Comparison of ENCODE assay signal across 9 cellular contexts in the genomic region with DNA sequence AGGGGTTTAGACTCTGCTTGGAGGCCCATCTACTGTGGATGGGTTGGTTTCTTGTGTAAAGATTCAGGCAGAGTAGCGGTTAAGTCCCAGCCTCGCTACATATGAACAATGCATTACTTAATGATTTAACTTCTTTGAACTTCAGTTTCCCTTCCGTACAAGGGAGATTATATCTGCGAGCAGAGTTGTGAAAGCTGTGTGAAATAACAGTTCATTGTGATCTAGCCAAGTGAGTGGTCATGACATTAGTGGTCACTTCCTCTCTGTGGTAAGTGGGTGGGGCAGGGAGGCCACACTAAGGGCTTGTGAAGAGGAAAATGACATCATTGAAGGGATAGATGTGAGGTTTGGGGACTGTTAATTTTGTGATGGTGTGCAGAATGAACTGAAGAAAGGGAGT. TPM values are rescaled to one million over a fixed set of nuclear protein-coding genes. Genes with fewer than 3 reads are reported as not detected.
DNase-seq lines count a peak whose midpoint lies in the region; ATAC-seq and TF ChIP-seq lines count a peak whose summit lies in the region.
"Had no signal": no experiment of that assay in that cellular context is flagged by ENCODE, and none has a peak within 500 bp of the region (broad histone marks: within the 10 kb centered on the region; RNA-seq: fewer than 3 reads in every experiment).

No MANE protein-coding gene starts in this region.

- H3K4me1 ChIP-seq in DND-41 (ENCODE audit: insufficient read depth, low read length) (no peaks in the 10 kb centered on the region), neural progenitor cell (peaks cover 10% of the 10 kb centered on the region)
- H3K4me1 ChIP-seq: foreskin keratinocyte had no signal

- no peak overlapping the region for H3K9ac ChIP-seq in DND-41 (ENCODE audit: low read depth, low read length)
- no peak overlapping the region for H3K9ac ChIP-seq in neural progenitor cell

- no peaks in the 10 kb centered on the region for H3K9me3 Mint-ChIP-seq in neural progenitor cell
- H3K9me3 Mint-ChIP-seq in nephron progenitor cell, result no peaks in the 10 kb centered on the region

- no peak overlapping the region for H2AFZ ChIP-seq in DND-41 (ENCODE audit: low read depth, low read length)
- H2AFZ ChIP-seq in neural progenitor cell (replicated peaks), result no peak overlapping the region

- H3K27ac ChIP-seq in DND-41 (ENCODE audit: low read length) (no peak overlapping the region), neural progenitor cell (no peak overlapping the region)
- H3K27ac ChIP-seq: foreskin keratinocyte had no signal

- no peaks in the 10 kb centered on the region for H3K36me3 ChIP-seq in DND-41 (ENCODE audit: insufficient read depth, low read length)
- no peaks in the 10 kb centered on the region for H3K36me3 ChIP-seq in neural progenitor cell

- H4K20me1 ChIP-seq in DND-41 (ENCODE audit: insufficient read depth, low read length), result no peaks in the 10 kb centered on the region
- H4K20me1 ChIP-seq in neural progenitor cell (ENCODE audit: low read depth), result no peaks in the 10 kb centered on the region

- no peaks in the 10 kb centered on the region for H3K79me2 ChIP-seq in DND-41 (ENCODE audit: insufficient read depth, low read length)
- no peaks in the 10 kb centered on the region for H3K79me2 ChIP-seq in neural progenitor cell (ENCODE audit: low read depth)

- peaks cover 3% of the 10 kb centered on the region for H3K27me3 Mint-ChIP-seq in neural progenitor cell (ENCODE audit: insufficient read depth, low read depth)
- peaks cover 9% of the 10 kb centered on the region for H3K27me3 Mint-ChIP-seq in nephron progenitor cell (ENCODE audit: low read depth, poor library complexity)

- H3K9me3 ChIP-seq in DND-41 (ENCODE audit: insufficient read depth, low read length, severe bottlenecking), result no peaks in the 10 kb centered on the region
- H3K9me3 ChIP-seq in neural progenitor cell (ENCODE audit: low read depth), result no peaks in the 10 kb centered on the region

- no peaks in the 10 kb centered on the region for H3F3A ChIP-seq in neural progenitor cell (ENCODE audit: low read depth)

- H3K36me3 Mint-ChIP-seq in neural progenitor cell, result no peaks in the 10 kb centered on the region
- H3K36me3 Mint-ChIP-seq in nephron progenitor cell (ENCODE audit: low read depth), result no peaks in the 10 kb centered on the region

- H3K4me2 ChIP-seq in DND-41 (ENCODE audit: insufficient read depth, low read length) (no peak overlapping the region), neural progenitor cell (no peak overlapping the region)

- TF ChIP-seq CTCF in DND-41 (IDR thresholded peaks at IDR 0.05; ENCODE audit: borderline replicate concordance, extremely low read depth, low read length, poor library complexity, severe bottlenecking), result no peak
- no peak for TF ChIP-seq CTCF in neural progenitor cell (IDR thresholded peaks at IDR 0.05)
- no peak for TF ChIP-seq CTCF in nephron progenitor cell (IDR thresholded peaks at IDR 0.05)

- DNase-seq in DND-41 (no peak), left ventricle myocardium superior (peak; percentile 40), neural progenitor cell (ENCODE audit: low spot score) (no peak), nephron progenitor cell (no peak), G401 (ENCODE audit: low spot score) (no peak)
- peak; percentile 48 to 67 for DNase-seq in activated CD4-positive, alpha-beta T cell treated with anti-CD3 and anti-CD28 coated beads, Interleukin-2, amount 50 U/mL, for 48 hours

- no peaks in the 10 kb centered on the region for H3K27me3 ChIP-seq in DND-41 (ENCODE audit: insufficient read depth, low read length, poor library complexity)
- H3K27me3 ChIP-seq in neural progenitor cell, result no peaks in the 10 kb centered on the region
- H3K27me3 ChIP-seq: foreskin keratinocyte had no signal

- H3K4me3 Mint-ChIP-seq in neural progenitor cell, result no peak overlapping the region
- H3K4me3 Mint-ChIP-seq in nephron progenitor cell, result no peak overlapping the region

- H3K4me1 Mint-ChIP-seq in neural progenitor cell, result no peaks in the 10 kb centered on the region
- H3K4me1 Mint-ChIP-seq in nephron progenitor cell, result no peaks in the 10 kb centered on the region

- intact Hi-C loops in left ventricle myocardium superior (cut with micrococcal nuclease), result no loop called here

- H3K4me3 ChIP-seq in DND-41 (ENCODE audit: low read depth in 1 of 2, low read length in 2 of 2) (no peak overlapping the region), neural progenitor cell (no peak overlapping the region)

- peak; percentile 48 for ATAC-seq in DND-41 (ENCODE audit: insufficient read depth, low read depth)
- ATAC-seq in GM19463 (IDR thresholded peaks at IDR 0.05; ENCODE audit: unreplicated experiment), result peak; percentile 95
- ATAC-seq in HG03460 (IDR thresholded peaks at IDR 0.05; ENCODE audit: unreplicated experiment), result peak; percentile 99
- peak; percentile 89 for ATAC-seq in left ventricle myocardium superior
- ATAC-seq: foreskin keratinocyte had no signal

- in situ Hi-C loops in G401 (cut with HindIII; ENCODE audit: low sequenced_read_pairs), result no loop called here

- no peak overlapping the region for H3K27ac Mint-ChIP-seq in neural progenitor cell
- H3K27ac Mint-ChIP-seq in nephron progenitor cell, result no peak overlapping the region

RNA-seq across cellular contexts. Expression of gene MEX3C, which starts 14.1 kb away (rescaled TPM):
- total RNA-seq in left ventricle myocardium superior (23.1 TPM), neural progenitor cell (ENCODE audit: low replicate concordance) (67.5 and 94.7 TPM in 2 replicates)
- total RNA-seq in G401 (2014; rRNA removed; shearing (Covaris generic)), result 42.5 and 51.1 TPM in 2 replicates

Comparison
In these comparisons a context has a peak if more than half of its experiments do, and no peak if none do; other contexts are left out.
1. ATAC-seq: peak in every context shown above with its lines; median percentile 99 in HG03460; 95 in GM19463; 89 in left ventricle myocardium superior; 48 in DND-41.
2. DNase-seq: peak in activated CD4-positive, alpha-beta T cell treated with anti-CD3 and anti-CD28 coated beads, Interleukin-2, amount 50 U/mL, for 48 hours (2 of 2) and left ventricle myocardium superior (single experiment); none in DND-41 (single experiment), neural progenitor cell (single experiment), nephron progenitor cell (single experiment) and G401 (single experiment).